ENCODE assay signal across 12 cellular contexts in genomic region chr2:46239847-46240181, GRCh38. TPM values are rescaled to one million over a fixed set of nuclear protein-coding genes. Genes with fewer than 3 reads are reported as not detected.
DNase-seq lines count a peak whose midpoint lies in the region; ATAC-seq and TF ChIP-seq lines count a peak whose summit lies in the region.
"Had no signal": no experiment of that assay in that cellular context is flagged by ENCODE, and none has a peak within 500 bp of the region (broad histone marks: within the 10 kb centered on the region; RNA-seq: fewer than 3 reads in every experiment).

No MANE protein-coding gene starts in this region.

- POLR2A ChIA-PET in CD4-positive, alpha-beta T cell (lab: Charles Lee) = interaction anchor here (0.6 to 1.9 kb wide), 6 partner anchors 8 to 157 kb away, joined by 3 to 9 read pairs (median 4); partner anchors contain the start of gene EPAS1
- POLR2A ChIA-PET in activated CD8-positive, alpha-beta T cell treated with anti-CD3 and anti-CD28 coated beads for 36 hours (lab: Charles Lee) = interaction anchor here (1.0 to 1.1 kb wide), 2 partner anchors 10 to 12 kb away, joined by 3 read pairs; no protein-coding TSS in a partner anchor
- POLR2A ChIA-PET in RWPE1 (lab: Yijun Ruan, JAX; ENCODE audit: low non-redundant PET) = no interaction called here

- peak overlapping the region; percentile 52 for H3K27ac Mint-ChIP-seq in CD4-positive, alpha-beta T cell
- H3K27ac Mint-ChIP-seq in activated CD8-positive, alpha-beta T cell treated with anti-CD3 and anti-CD28 coated beads for 36 hours = peak overlapping the region; percentile 78

- H3K4me3 Mint-ChIP-seq in CD4-positive, alpha-beta T cell = no peak overlapping the region
- H3K4me3 Mint-ChIP-seq in activated CD8-positive, alpha-beta T cell treated with anti-CD3 and anti-CD28 coated beads for 36 hours = no peak overlapping the region

- H3K4me3 ChIP-seq in lower lobe of right lung (no peak overlapping the region), tibial artery (no peak overlapping the region)
- H3K4me3 ChIP-seq: A549, dorsolateral prefrontal cortex, prostate gland had no signal

- no peaks in the 10 kb centered on the region for H3K36me3 Mint-ChIP-seq in CD4-positive, alpha-beta T cell (ENCODE audit: low read depth)
- no peaks in the 10 kb centered on the region for H3K36me3 Mint-ChIP-seq in activated CD8-positive, alpha-beta T cell treated with anti-CD3 and anti-CD28 coated beads for 36 hours (ENCODE audit: low read depth)

- TF ChIP-seq CTCF in CD4-positive, alpha-beta T cell (IDR thresholded peaks at IDR 0.05) = no peak
- no peak for TF ChIP-seq CTCF in activated CD8-positive, alpha-beta T cell treated with anti-CD3 and anti-CD28 coated beads for 36 hours (IDR thresholded peaks at IDR 0.05)
- TF ChIP-seq CTCF in lower lobe of right lung (IDR thresholded peaks at IDR 0.05) (no peak), tibial artery (IDR thresholded peaks at IDR 0.05) (no peak), RWPE1 (conservative IDR thresholded peaks at IDR 0.05; ENCODE audit: low read depth) (no peak)

- peaks cover 36% of the 10 kb centered on the region for H3K4me1 Mint-ChIP-seq in CD4-positive, alpha-beta T cell (ENCODE audit: low read depth)
- H3K4me1 Mint-ChIP-seq in activated CD8-positive, alpha-beta T cell treated with anti-CD3 and anti-CD28 coated beads for 36 hours (ENCODE audit: low read depth) = peaks cover 26% of the 10 kb centered on the region

- H3K36me3 ChIP-seq in lower lobe of right lung (no peaks in the 10 kb centered on the region), tibial artery (no peaks in the 10 kb centered on the region)
- H3K36me3 ChIP-seq: prostate gland had no signal

- peak; percentile 99 for ATAC-seq in CD4-positive, alpha-beta T cell (ENCODE audit: poor library complexity)
- ATAC-seq in HG03066 (IDR thresholded peaks at IDR 0.05; ENCODE audit: low read depth, unreplicated experiment) = peak; percentile 67
- ATAC-seq in activated CD8-positive, alpha-beta T cell treated with anti-CD3 and anti-CD28 coated beads for 36 hours = peak; percentile 97
- peak; percentile 37 to 38 for ATAC-seq in lower lobe of right lung
- ATAC-seq in HG03469 (IDR thresholded peaks at IDR 0.05; ENCODE audit: unreplicated experiment) = no peak
- ATAC-seq in GM18511 (IDR thresholded peaks at IDR 0.05; ENCODE audit: unreplicated experiment) = no peak
- ATAC-seq: A549 had no signal

- H3K4me1 ChIP-seq in lower lobe of right lung (peaks cover 7% of the 10 kb centered on the region), tibial artery (no peaks in the 10 kb centered on the region)
- H3K4me1 ChIP-seq: prostate gland had no signal

- no peaks in the 10 kb centered on the region for H3K27me3 ChIP-seq in CD4-positive, alpha-beta T cell (ENCODE audit: control insufficient read depth, insufficient read depth, low read length)
- H3K27me3 ChIP-seq in lower lobe of right lung (ENCODE audit: low read depth) (no peaks in the 10 kb centered on the region), tibial artery (no peaks in the 10 kb centered on the region)
- H3K27me3 ChIP-seq: dorsolateral prefrontal cortex had no signal

- no peaks in the 10 kb centered on the region for H3K9me3 ChIP-seq in CD4-positive, alpha-beta T cell (ENCODE audit: control insufficient read depth, low read length)
- H3K9me3 ChIP-seq in lower lobe of right lung (no peaks in the 10 kb centered on the region), tibial artery (no peaks in the 10 kb centered on the region)
- H3K9me3 ChIP-seq: A549, prostate gland had no signal

- no peak overlapping the region for H3K27ac ChIP-seq in CD4-positive, alpha-beta T cell (ENCODE audit: low read depth, low read length)
- no peak overlapping the region for H3K27ac ChIP-seq in lower lobe of right lung
- H3K27ac ChIP-seq in tibial artery = no peak overlapping the region
- H3K27ac ChIP-seq in RWPE1 = no peak overlapping the region
- H3K27ac ChIP-seq: dorsolateral prefrontal cortex, prostate gland had no signal

- H3K27me3 Mint-ChIP-seq in CD4-positive, alpha-beta T cell = no peaks in the 10 kb centered on the region
- no peaks in the 10 kb centered on the region for H3K27me3 Mint-ChIP-seq in activated CD8-positive, alpha-beta T cell treated with anti-CD3 and anti-CD28 coated beads for 36 hours

- no peaks in the 10 kb centered on the region for H3K9me3 Mint-ChIP-seq in CD4-positive, alpha-beta T cell
- H3K9me3 Mint-ChIP-seq in activated CD8-positive, alpha-beta T cell treated with anti-CD3 and anti-CD28 coated beads for 36 hours = no peaks in the 10 kb centered on the region

- CTCF ChIA-PET in CD4-positive, alpha-beta T cell (lab: Charles Lee) = interaction anchor here (2.1 kb wide), 1 partner anchor 10 kb away, joined by 8 read pairs; no protein-coding TSS in a partner anchor
- CTCF ChIA-PET in activated CD8-positive, alpha-beta T cell treated with anti-CD3 and anti-CD28 coated beads for 36 hours (lab: Charles Lee) = no interaction called here
- CTCF ChIA-PET in RWPE1 (lab: Yijun Ruan, JAX) = no interaction called here

- intact Hi-C loops in CD4-positive, alpha-beta T cell (cut with DNase I, micrococcal nuclease) = loop anchor here (5.0 to 10.0 kb wide), 2 partner anchors 62 to 65 kb away; no protein-coding TSS in a partner anchor
- intact Hi-C loops in activated CD8-positive, alpha-beta T cell treated with anti-CD3 and anti-CD28 coated beads for 36 hours (cut with micrococcal nuclease) = no loop called here
- intact Hi-C loops in lower lobe of right lung (cut with DNase I) (no loop called here), tibial artery (cut with DNase I; ENCODE audit: low total_unique reads) (loop anchor here (10.0 kb wide), 1 partner anchor 55 kb away; the partner anchor contains the start of gene EPAS1)

- peak; percentile 32 to 60 (median 46) for DNase-seq in CD4-positive, alpha-beta T cell
- DNase-seq in activated CD8-positive, alpha-beta T cell treated with anti-CD3 and anti-CD28 coated beads for 36 hours = peak; percentile 73
- DNase-seq in lower lobe of right lung = no peak
- no peak for DNase-seq in tibial artery
- no peak for DNase-seq in RWPE1 (ENCODE audit: low spot score)
- DNase-seq: dorsolateral prefrontal cortex, NCI-H187 treated with DMSO at 0.1 percent for 48 hours had no signal

RNA-seq across cellular contexts. Expression of gene EPAS1, which starts 57.4 kb away (rescaled TPM):
- 1 to 10 TPM; 4.2 to 5.4 TPM for total RNA-seq in CD4-positive, alpha-beta T cell
- total RNA-seq in activated CD8-positive, alpha-beta T cell treated with anti-CD3 and anti-CD28 coated beads for 36 hours = 10 to 100 TPM in 1 of 2 experiments, 1 to 10 TPM in 1; 8.3 to 12.2 TPM
- total RNA-seq in lower lobe of right lung = 1,419 TPM

Comparison
In these comparisons a context has a peak if more than half of its experiments do, and no peak if none do; other contexts are left out.
1. ATAC-seq: peak in CD4-positive, alpha-beta T cell (single experiment), HG03066 (single experiment), activated CD8-positive, alpha-beta T cell treated with anti-CD3 and anti-CD28 coated beads for 36 hours (single experiment) and lower lobe of right lung (2 of 2); none in HG03469 (single experiment) and GM18511 (single experiment).
2. DNase-seq: peak in CD4-positive, alpha-beta T cell (10 of 10) and activated CD8-positive, alpha-beta T cell treated with anti-CD3 and anti-CD28 coated beads for 36 hours (single experiment); none in lower lobe of right lung (single experiment), tibial artery (0 of 2) and RWPE1 (single experiment).
3. RNA of gene EPAS1, which starts 57.4 kb away (total RNA-seq): 1,419 TPM in lower lobe of right lung (single experiment); 8.3 to 12.2 TPM in activated CD8-positive, alpha-beta T cell treated with anti-CD3 and anti-CD28 coated beads for 36 hours and 4.2 to 5.4 TPM in CD4-positive, alpha-beta T cell; every median in the first group is over 100 times any median in the second.
4. intact Hi-C loops: an anchor here in CD4-positive, alpha-beta T cell (5.0 to 10.0 kb wide) and tibial artery (10.0 kb wide); none called in activated CD8-positive, alpha-beta T cell treated with anti-CD3 and anti-CD28 coated beads for 36 hours and lower lobe of right lung.